In the genomic region with DNA sequence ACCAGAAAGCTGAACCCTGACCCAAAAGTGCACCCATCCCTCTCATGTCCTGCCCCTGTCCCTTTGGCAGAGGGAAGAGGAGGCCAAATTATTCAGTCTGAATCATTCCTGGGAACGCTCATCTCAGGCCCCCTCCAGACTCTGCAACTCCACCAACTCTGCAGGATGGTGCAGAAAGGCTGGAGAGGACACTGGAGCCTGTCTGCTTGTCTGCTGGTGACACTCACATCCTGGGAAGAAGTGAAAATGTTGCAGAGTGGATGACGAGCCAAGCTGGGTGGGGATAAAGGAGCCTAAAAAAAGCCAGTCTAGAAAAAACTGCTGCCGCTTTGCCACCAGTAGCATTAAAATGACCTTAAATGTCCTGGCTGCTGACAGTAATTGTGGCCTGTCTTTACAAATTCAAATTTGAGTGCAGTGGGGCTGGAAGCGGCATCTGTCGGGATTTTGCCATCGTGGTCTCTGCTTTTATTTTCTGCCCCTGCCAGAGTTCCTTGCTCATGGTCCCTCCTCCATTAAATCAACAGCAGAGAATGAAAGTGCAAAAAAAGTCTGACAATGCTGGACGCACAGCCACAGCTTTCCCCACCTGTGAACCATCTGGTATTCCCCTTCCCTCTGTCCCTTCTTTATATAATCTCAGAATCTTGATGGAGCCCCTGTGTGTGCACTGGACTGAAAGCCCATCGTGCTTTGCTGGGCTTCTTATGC, we compare ENCODE assay signal across 8 cellular contexts.
DNase-seq lines count a peak whose midpoint lies in the region; ATAC-seq, FAIRE-seq and TF ChIP-seq lines count a peak whose summit lies in the region.

No MANE protein-coding gene starts in this region.

- CTCF ChIA-PET in endothelial cell of umbilical vein (lab: Charles Lee): interaction anchor here (0.8 to 9.3 kb wide), 6 partner anchors 8 to 192 kb away, joined by 3 to 130 read pairs (median 8); a partner anchor contains a TSS

- POLR2A ChIA-PET in endothelial cell of umbilical vein (lab: Charles Lee): interaction anchor here (1.6 to 4.9 kb wide), 4 partner anchors 7 to 64 kb away, joined by 6 to 50 read pairs (median 12); a partner anchor contains a TSS

- H3K79me2 ChIP-seq in DND-41 (ENCODE audit: insufficient read depth, low read length) (peaks cover 46% of the 10 kb centered on the region), OCI-LY3 (ENCODE audit: low read length) (peaks cover 9% of the 10 kb centered on the region; the same call in 1 of the 2 replicates), endothelial cell of umbilical vein (ENCODE audit: control insufficient read depth, insufficient read depth, low read length) (peaks cover 32% of the 10 kb centered on the region)

- no TSS peak for BruUV-seq in endothelial cell of umbilical vein (replicated peaks; lab: Mats Ljungman, UMichigan)

- TF ChIP-seq CTCF in DND-41 (IDR thresholded peaks at IDR 0.05; ENCODE audit: borderline replicate concordance, extremely low read depth, low read length, poor library complexity, severe bottlenecking): no peak
- TF ChIP-seq CTCF in OCI-LY3 (IDR thresholded peaks at IDR 0.05; ENCODE audit: low read depth, low read length): no peak
- no peak for TF ChIP-seq CTCF in endothelial cell of umbilical vein (IDR thresholded peaks at IDR 0.05; ENCODE audit: extremely low read depth in 1 of 2, insufficient read depth in 1 of 2, low read depth in 1 of 2, low read length in 2 of 2)

- H4K20me1 ChIP-seq in DND-41 (ENCODE audit: insufficient read depth, low read length): peaks cover 73% of the 10 kb centered on the region
- H4K20me1 ChIP-seq in OCI-LY3 (ENCODE audit: insufficient read depth, low read length): peaks cover 23% of the 10 kb centered on the region
- H4K20me1 ChIP-seq in endothelial cell of umbilical vein (replicated peaks; ENCODE audit: control insufficient read depth, extremely low read depth, insufficient read depth, low read length): no peaks in the 10 kb centered on the region

- H3K4me3 ChIP-seq in DND-41 (ENCODE audit: low read depth in 1 of 2, low read length in 2 of 2) (no peak overlapping the region), OCI-LY3 (ENCODE audit: low read length) (no peak overlapping the region), endothelial cell of umbilical vein (replicated peaks in 1 of 3; ENCODE audit: insufficient read depth in 1 of 3, low read depth in 1 of 3, low read length in 3 of 3) (peak overlapping the region in 1 of 3 experiments; percentile 52), neuron (ENCODE audit: low read length) (peak overlapping the region; percentile 25)

- peak; percentile 12 for TF ChIP-seq POLR2A in endothelial cell of umbilical vein (IDR thresholded peaks at IDR 0.05; ENCODE audit: low read depth, low read length)

- H3K27me3 ChIP-seq in DND-41 (ENCODE audit: insufficient read depth, low read length, poor library complexity): no peaks in the 10 kb centered on the region
- H3K27me3 ChIP-seq in OCI-LY3 (ENCODE audit: low read depth, low read length): no peaks in the 10 kb centered on the region
- no peaks in the 10 kb centered on the region for H3K27me3 ChIP-seq in endothelial cell of umbilical vein (ENCODE audit: control insufficient read depth in 2 of 2, insufficient read depth in 2 of 2, low read length in 2 of 2)
- no peaks in the 10 kb centered on the region for H3K27me3 ChIP-seq in neuron (ENCODE audit: insufficient read depth, low read length)

- H3K4me2 ChIP-seq in DND-41 (ENCODE audit: insufficient read depth, low read length): 0 out of 2 replicates have a peak overlapping the region, but pooled peaks have one; percentile 56
- H3K4me2 ChIP-seq in OCI-LY3 (ENCODE audit: low read length): peak overlapping the region; percentile 95; the same call in 1 of the 2 replicates
- H3K4me2 ChIP-seq in endothelial cell of umbilical vein (ENCODE audit: insufficient read depth, low read length): peak overlapping the region; percentile 90

- H3K9me3 ChIP-seq in DND-41 (ENCODE audit: insufficient read depth, low read length, severe bottlenecking) (no peaks in the 10 kb centered on the region), OCI-LY3 (ENCODE audit: insufficient read depth, low read length) (peaks cover 5% of the 10 kb centered on the region; the same call in 1 of the 2 replicates), endothelial cell of umbilical vein (replicated peaks; ENCODE audit: control insufficient read depth, insufficient read depth, low read length) (no peaks in the 10 kb centered on the region), neuron (ENCODE audit: low read length) (peaks cover 1% of the 10 kb centered on the region)

- H3K27ac ChIP-seq in DND-41 (ENCODE audit: low read length): peak overlapping the region; percentile 67; the same call in 1 of the 2 replicates
- peak overlapping the region; percentile 97; the same call in 1 of the 2 replicates for H3K27ac ChIP-seq in OCI-LY3 (ENCODE audit: low read length)
- H3K27ac ChIP-seq in endothelial cell of umbilical vein (ENCODE audit: insufficient read depth, low read depth, low read length): peak overlapping the region; percentile 97

- intact Hi-C loops in endothelial cell of umbilical vein (cut with micrococcal nuclease): loop anchor here (1.0 kb wide), 4 partner anchors 23 to 63 kb away; a partner anchor contains a TSS

- dilution Hi-C loops in endothelial cell of umbilical vein (cut with MboI; ENCODE audit: extremely low pct_ligation_motif_present, low sequenced_read_pairs): no loop called here

- H3K9ac ChIP-seq in DND-41 (ENCODE audit: low read depth, low read length) (no peak overlapping the region), OCI-LY3 (ENCODE audit: low read length) (0 out of 2 replicates have a peak overlapping the region, but pooled peaks have one; percentile 41), endothelial cell of umbilical vein (replicated peaks; ENCODE audit: extremely low read depth, insufficient read depth, low read length) (peak overlapping the region; percentile 88)

- no peaks in the 10 kb centered on the region for H3K9me1 ChIP-seq in endothelial cell of umbilical vein (replicated peaks; ENCODE audit: control insufficient read depth, extremely low read depth, insufficient read depth, low read length)

- peak; percentile 33 for FAIRE-seq in endothelial cell of umbilical vein (lab: Jason Lieb, UNC)

- H3K36me3 ChIP-seq in DND-41 (ENCODE audit: insufficient read depth, low read length) (peaks cover 65% of the 10 kb centered on the region), OCI-LY3 (replicated peaks; ENCODE audit: low read depth, low read length) (peaks cover 32% of the 10 kb centered on the region), endothelial cell of umbilical vein (ENCODE audit: control insufficient read depth in 2 of 2, extremely low read depth in 1 of 2, insufficient read depth in 2 of 2, low read length in 2 of 2) (peaks cover 0 to 2% of the 10 kb centered on the region in 2 experiments), neuron (ENCODE audit: insufficient read depth, low read length) (peaks cover 22% of the 10 kb centered on the region)

- H2AFZ ChIP-seq in DND-41 (ENCODE audit: low read depth, low read length) (no peak overlapping the region), OCI-LY3 (ENCODE audit: low read depth, low read length) (no peak overlapping the region), endothelial cell of umbilical vein (ENCODE audit: low read depth, low read length) (no peak overlapping the region), neuron (ENCODE audit: low read depth, low read length) (no peak overlapping the region)

- ATAC-seq in DND-41 (ENCODE audit: insufficient read depth, low read depth) (no peak), GM18867 (IDR thresholded peaks at IDR 0.05; ENCODE audit: unreplicated experiment) (no peak)

- no peak for DNase-seq in DND-41
- DNase-seq in endothelial cell of umbilical vein (ENCODE audit: low read depth, low spot score): no peak
- DNase-seq in mesenteric fat pad (ENCODE audit: low spot score): no peak
- DNase-seq in ecto neural progenitor cell (ENCODE audit: low spot score): no peak
- no peak for DNase-seq in NCI-H2081 (lab: John Stamatoyannopoulos, UW)

- H3K4me1 ChIP-seq in DND-41 (ENCODE audit: insufficient read depth, low read length) (peaks cover 56% of the 10 kb centered on the region), OCI-LY3 (ENCODE audit: low read length) (peaks cover 63% of the 10 kb centered on the region), endothelial cell of umbilical vein (ENCODE audit: control insufficient read depth, extremely low read depth, insufficient read depth, low read length) (peaks cover 67% of the 10 kb centered on the region), neuron (ENCODE audit: insufficient read depth, low read length) (peaks cover 36% of the 10 kb centered on the region)

TF ChIP-seq in endothelial cell of umbilical vein, 7 proteins besides CTCF, POLR2A, EP300 and RAD21:
- TF ChIP-seq EZH2 (IDR thresholded peaks at IDR 0.05; ENCODE audit: borderline replicate concordance, low read depth, low read length, severe bottlenecking) (no peak), JUN (IDR thresholded peaks at IDR 0.05; ENCODE audit: borderline replicate concordance, insufficient read depth, insufficient read length, low read depth) (no peak), GATA2 (IDR thresholded peaks at IDR 0.05; ENCODE audit: insufficient read depth, insufficient read length, low read depth, low read length) (no peak), FOS (IDR thresholded peaks at IDR 0.05; ENCODE audit: borderline replicate concordance, insufficient read depth, low read length) (no peak), POLR2AphosphoS5 (IDR thresholded peaks at IDR 0.05; ENCODE audit: insufficient read depth, low read depth, low read length) (no peak), MYC (IDR thresholded peaks at IDR 0.05; ENCODE audit: low read depth, low read length) (no peak)
- TF ChIP-seq, protein P1, sequence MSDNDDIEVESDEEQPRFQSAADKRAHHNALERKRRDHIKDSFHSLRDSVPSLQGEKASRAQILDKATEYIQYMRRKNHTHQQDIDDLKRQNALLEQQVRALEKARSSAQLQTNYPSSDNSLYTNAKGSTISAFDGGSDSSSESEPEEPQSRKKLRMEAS (IDR thresholded peaks at IDR 0.05; ENCODE audit: insufficient read depth, insufficient read length): no peak
